Comparison of ENCODE assay signal across 2 cellular contexts in genomic region chr6:2763345-2763841, GRCh38.
TF ChIP-seq lines count a peak whose summit lies in the region.

No MANE protein-coding gene starts in this region.

TF ChIP-seq in A549, 52 proteins besides CTCF, POLR2A, EP300 and RAD21 (continued from another document):
- TF ChIP-seq PBX3 (IDR thresholded peaks at IDR 0.05): no peak
- no peak for TF ChIP-seq RNF2 (IDR thresholded peaks at IDR 0.05; ENCODE audit: borderline replicate concordance, low read depth)
- TF ChIP-seq, protein P1, sequence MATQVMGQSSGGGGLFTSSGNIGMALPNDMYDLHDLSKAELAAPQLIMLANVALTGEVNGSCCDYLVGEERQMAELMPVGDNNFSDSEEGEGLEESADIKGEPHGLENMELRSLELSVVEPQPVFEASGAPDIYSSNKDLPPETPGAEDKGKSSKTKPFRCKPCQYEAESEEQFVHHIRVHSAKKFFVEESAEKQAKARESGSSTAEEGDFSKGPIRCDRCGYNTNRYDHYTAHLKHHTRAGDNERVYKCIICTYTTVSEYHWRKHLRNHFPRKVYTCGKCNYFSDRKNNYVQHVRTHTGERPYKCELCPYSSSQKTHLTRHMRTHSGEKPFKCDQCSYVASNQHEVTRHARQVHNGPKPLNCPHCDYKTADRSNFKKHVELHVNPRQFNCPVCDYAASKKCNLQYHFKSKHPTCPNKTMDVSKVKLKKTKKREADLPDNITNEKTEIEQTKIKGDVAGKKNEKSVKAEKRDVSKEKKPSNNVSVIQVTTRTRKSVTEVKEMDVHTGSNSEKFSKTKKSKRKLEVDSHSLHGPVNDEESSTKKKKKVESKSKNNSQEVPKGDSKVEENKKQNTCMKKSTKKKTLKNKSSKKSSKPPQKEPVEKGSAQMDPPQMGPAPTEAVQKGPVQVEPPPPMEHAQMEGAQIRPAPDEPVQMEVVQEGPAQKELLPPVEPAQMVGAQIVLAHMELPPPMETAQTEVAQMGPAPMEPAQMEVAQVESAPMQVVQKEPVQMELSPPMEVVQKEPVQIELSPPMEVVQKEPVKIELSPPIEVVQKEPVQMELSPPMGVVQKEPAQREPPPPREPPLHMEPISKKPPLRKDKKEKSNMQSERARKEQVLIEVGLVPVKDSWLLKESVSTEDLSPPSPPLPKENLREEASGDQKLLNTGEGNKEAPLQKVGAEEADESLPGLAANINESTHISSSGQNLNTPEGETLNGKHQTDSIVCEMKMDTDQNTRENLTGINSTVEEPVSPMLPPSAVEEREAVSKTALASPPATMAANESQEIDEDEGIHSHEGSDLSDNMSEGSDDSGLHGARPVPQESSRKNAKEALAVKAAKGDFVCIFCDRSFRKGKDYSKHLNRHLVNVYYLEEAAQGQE (IDR thresholded peaks at IDR 0.05): no peak
- no peak for TF ChIP-seq NR3C1 (IDR thresholded peaks at IDR 0.05)
- no peak for TF ChIP-seq GATA3 (IDR thresholded peaks at IDR 0.05; ENCODE audit: borderline replicate concordance)
- TF ChIP-seq NPAS2 (CRISPR knock-in tag; IDR thresholded peaks at IDR 0.05; ENCODE audit: borderline replicate concordance): no peak
- no peak; a peak in 2 of 4 replicates for TF ChIP-seq CEBPB (IDR thresholded peaks at IDR 0.05)

TF ChIP-seq in WTC11, 78 proteins besides CTCF, POLR2A, EP300 and RAD21 (continued from another document):
- TF ChIP-seq, protein P2, sequence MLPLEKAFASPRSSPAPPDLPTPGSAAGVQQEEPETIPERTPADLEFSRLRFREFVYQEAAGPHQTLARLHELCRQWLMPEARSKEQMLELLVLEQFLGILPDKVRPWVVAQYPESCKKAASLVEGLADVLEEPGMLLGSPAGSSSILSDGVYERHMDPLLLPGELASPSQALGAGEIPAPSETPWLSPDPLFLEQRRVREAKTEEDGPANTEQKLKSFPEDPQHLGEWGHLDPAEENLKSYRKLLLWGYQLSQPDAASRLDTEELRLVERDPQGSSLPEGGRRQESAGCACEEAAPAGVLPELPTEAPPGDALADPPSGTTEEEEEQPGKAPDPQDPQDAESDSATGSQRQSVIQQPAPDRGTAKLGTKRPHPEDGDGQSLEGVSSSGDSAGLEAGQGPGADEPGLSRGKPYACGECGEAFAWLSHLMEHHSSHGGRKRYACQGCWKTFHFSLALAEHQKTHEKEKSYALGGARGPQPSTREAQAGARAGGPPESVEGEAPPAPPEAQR (CRISPR knock-in tag; IDR thresholded peaks at IDR 0.05): no peak
- TF ChIP-seq ATF2 (CRISPR knock-in tag; IDR thresholded peaks at IDR 0.05; ENCODE audit: borderline replicate concordance, low read depth): no peak
- no peak for TF ChIP-seq FOXJ3 (CRISPR knock-in tag; IDR thresholded peaks at IDR 0.05; ENCODE audit: borderline replicate concordance)
- no peak for TF ChIP-seq ZNF232 (CRISPR knock-in tag; IDR thresholded peaks at IDR 0.05)
- no peak for TF ChIP-seq ZNF219 (CRISPR knock-in tag; IDR thresholded peaks at IDR 0.05; ENCODE audit: borderline replicate concordance)
- TF ChIP-seq TEAD4 (CRISPR knock-in tag; IDR thresholded peaks at IDR 0.05): no peak
- TF ChIP-seq SOX15 (CRISPR knock-in tag; IDR thresholded peaks at IDR 0.05): no peak
- TF ChIP-seq USF1 (CRISPR knock-in tag; IDR thresholded peaks at IDR 0.05): no peak
- TF ChIP-seq E2F4 (CRISPR knock-in tag; IDR thresholded peaks at IDR 0.05; ENCODE audit: borderline replicate concordance, low read depth): no peak
- no peak for TF ChIP-seq HMGA2 (CRISPR knock-in tag; IDR thresholded peaks at IDR 0.05)
- no peak for TF ChIP-seq ZNF317 (CRISPR knock-in tag; IDR thresholded peaks at IDR 0.05; ENCODE audit: borderline replicate concordance, low read depth)
